Comparison of ENCODE assay signal across 15 cellular contexts in genomic region chr14:53683229-53683628, GRCh38.
"Had no signal": no experiment of that assay in that cellular context is flagged by ENCODE, and none has a peak within 500 bp of the region (broad histone marks: within the 10 kb centered on the region; RNA-seq: fewer than 3 reads in every experiment).

No MANE protein-coding gene starts in this region.

- DNase-seq: activated CD4-positive, alpha-beta memory T cell treated with anti-CD3 and anti-CD28 coated beads for 36 hours; activated CD4-positive, alpha-beta T cell treated with anti-CD3 and anti-CD28 coated beads for 36 hours; activated CD8-positive, alpha-beta memory T cell treated with anti-CD3 and anti-CD28 coated beads, Interleukin-2, amount 10 ng/mL, durations not matched to agents 7 days and 5 days; activated naive CD4-positive, alpha-beta T cell treated with anti-CD3 and anti-CD28 coated beads, Interleukin-2, amount 10 ng/mL, durations not matched to agents 7 days and 5 days; activated T-cell treated with anti-CD3 and anti-CD28 coated beads, Interleukin-2, amount 50 U/mL, for 24 hours; dorsolateral prefrontal cortex; islet precursor cell; left ventricle myocardium inferior; mesenchymal stem cell; occipital lobe; stimulated activated CD4-positive, alpha-beta T cell treated with anti-CD3 and anti-CD28 coated beads, Interleukin-2, amount 100 ng/mL, for 48 hours; thyroid gland had no signal

- ATAC-seq: activated CD4-positive, alpha-beta T cell treated with anti-CD3 and anti-CD28 coated beads for 36 hours; activated CD8-positive, alpha-beta memory T cell treated with anti-CD3 and anti-CD28 coated beads, Interleukin-2, amount 10 ng/mL, durations not matched to agents 7 days and 5 days; gastroesophageal sphincter; natural killer cell treated with Interleukin-12 subunit alpha and Interleukin-12 subunit beta and Interleukin-15 and Interleukin-18, amount 100 ng/mL, for 72 hours; stimulated activated memory B cell treated with anti-CD40 and anti-IgM and Interleukin-4, amounts not matched to agents 10 μg/mL and 1 μg/mL and 100 μg/mL, for 72 hours had no signal
